ENCODE assay signal across 9 cellular contexts in genomic region chr19:53424968-53425597, GRCh38. TPM values are rescaled to one million over a fixed set of nuclear protein-coding genes. Genes with fewer than 3 reads are reported as not detected.
DNase-seq lines count a peak whose midpoint lies in the region; ATAC-seq, FAIRE-seq and TF ChIP-seq lines count a peak whose summit lies in the region.
"Had no signal": no experiment of that assay in that cellular context is flagged by ENCODE, and none has a peak within 500 bp of the region (broad histone marks: within the 10 kb centered on the region; RNA-seq: fewer than 3 reads in every experiment).

No MANE protein-coding gene starts in this region.

- intact Hi-C loops in kidney (cut with DNase I), result no loop called here

- DNase-seq in EH (ENCODE audit: low read depth) (peak; percentile 62), NCI-H146 (lab: John Stamatoyannopoulos, UW) (peak; percentile 80), caudate nucleus (lab: John Stamatoyannopoulos, UW) (peak in 58 of 61 donors; percentile 3 to 80 (median 42)), kidney (peak; percentile 90)
- DNase-seq in activated CD4-positive, CD25-positive, alpha-beta regulatory T cell (lab: John Stamatoyannopoulos, UW), result peak; percentile 10 to 53 (median 27)
- peak; percentile 53 to 63 for DNase-seq in stimulated activated CD4-positive, alpha-beta T cell treated with anti-CD3 and anti-CD28 coated beads, Interleukin-1b, Interleukin-23, amount 100 ng/mL, for 4 hours (ENCODE audit: low read depth in 2 of 2)

- no peaks in the 10 kb centered on the region for H3K36me3 ChIP-seq in kidney (ENCODE audit: control insufficient read depth in 1 of 2, insufficient read depth in 2 of 2, low read length in 2 of 2)
- H3K36me3 ChIP-seq: SJSA1 had no signal

- no peak overlapping the region for H3K9ac ChIP-seq in kidney (ENCODE audit: low read length in 2 of 2)

- ATAC-seq in HG03457 (IDR thresholded peaks at IDR 0.05; ENCODE audit: unreplicated experiment) (no peak), GM19463 (IDR thresholded peaks at IDR 0.05; ENCODE audit: unreplicated experiment) (no peak)

- H3K4me1 ChIP-seq in kidney (ENCODE audit: control insufficient read depth in 1 of 2, insufficient read depth in 1 of 2, low read depth in 1 of 2, low read length in 2 of 2), result no peaks in the 10 kb centered on the region
- H3K4me1 ChIP-seq: SJSA1 had no signal

- no peaks in the 10 kb centered on the region for H3K9me3 ChIP-seq in kidney (ENCODE audit: control insufficient read depth in 1 of 2, low read length in 2 of 2)

- no peak overlapping the region for H3K4me3 ChIP-seq in kidney (ENCODE audit: low read length in 2 of 2)
- H3K4me3 ChIP-seq: SJSA1 had no signal

- no peak for FAIRE-seq in kidney (lab: Jason Lieb, UNC)

- peak; percentile 77 for TF ChIP-seq CTCF in kidney (IDR thresholded peaks at IDR 0.05; ENCODE audit: borderline replicate concordance, extremely low read depth, insufficient read depth)

- no peak overlapping the region for H3K27ac ChIP-seq in caudate nucleus (ENCODE audit: low read depth, low read length)
- H3K27ac ChIP-seq in kidney (ENCODE audit: low read depth in 2 of 2, low read length in 2 of 2), result no peak overlapping the region
- H3K27ac ChIP-seq: SJSA1 had no signal

RNA-seq across cellular contexts. Expression of gene ZNF761, which starts 6.7 kb away (rescaled TPM):
- total RNA-seq in kidney, result 10.4 TPM
- 4.9 TPM for polyA plus RNA-seq in kidney (ENCODE audit: insufficient read depth, low read depth, low replicate concordance)

RNA-seq across cellular contexts. Expression of gene ZNF765, which starts 30.1 kb away (rescaled TPM):
- 10.8 TPM for total RNA-seq in kidney
- polyA plus RNA-seq in kidney (ENCODE audit: insufficient read depth, low read depth, low replicate concordance), result 3.0 TPM

RNA-seq across cellular contexts. Expression of gene ZNF813, which starts 42.5 kb away (rescaled TPM):
- 5.1 TPM for total RNA-seq in kidney
- 1.2 TPM for polyA plus RNA-seq in kidney (ENCODE audit: insufficient read depth, low read depth, low replicate concordance)

RNA-seq across cellular contexts. Expression of gene ZNF525, which starts 59.6 kb away (rescaled TPM):
- 17.2 TPM for total RNA-seq in kidney
- polyA plus RNA-seq in kidney (ENCODE audit: insufficient read depth, low read depth, low replicate concordance), result 3.9 TPM

Comparison
In these comparisons a context has a peak if more than half of its experiments do, and no peak if none do; other contexts are left out.
1. DNase-seq: peak in every context shown above with its lines; median percentile 90 in kidney; 80 in NCI-H146; 62 in EH; 58 in stimulated activated CD4-positive, alpha-beta T cell treated with anti-CD3 and anti-CD28 coated beads, Interleukin-1b, Interleukin-23, amount 100 ng/mL, for 4 hours; 42 in caudate nucleus; 27 in activated CD4-positive, CD25-positive, alpha-beta regulatory T cell.